In genomic region chr4:119656986-119657635, GRCh38 we compare ENCODE assay signal across 17 cellular contexts. TPM values are rescaled to one million over a fixed set of nuclear protein-coding genes. Genes with fewer than 3 reads are reported as not detected.
DNase-seq lines count a peak whose midpoint lies in the region; ATAC-seq, FAIRE-seq and TF ChIP-seq lines count a peak whose summit lies in the region.
"Had no signal": no experiment of that assay in that cellular context is flagged by ENCODE, and none has a peak within 500 bp of the region (broad histone marks: within the 10 kb centered on the region; RNA-seq: fewer than 3 reads in every experiment).

No MANE protein-coding gene starts in this region.

- H4K20me1 ChIP-seq in hepatocyte (ENCODE audit: insufficient read depth, poor library complexity, severe bottlenecking), result no peaks in the 10 kb centered on the region

- TF ChIP-seq CTCF in cardiac muscle cell (IDR thresholded peaks at IDR 0.05; ENCODE audit: low read depth, low read length) (no peak), heart left ventricle (IDR thresholded peaks at IDR 0.05) (no peak), hepatocyte (IDR thresholded peaks at IDR 0.05; ENCODE audit: poor library complexity) (no peak)

- intact Hi-C loops in heart left ventricle (cut with DNase I), result no loop called here
- intact Hi-C loops in aorta (cut with DNase I), result no loop called here

- FAIRE-seq in urothelium cell line (lab: Jason Lieb, UNC), result no peak
- FAIRE-seq: A549, GM18507 had no signal

- no peak for ATAC-seq in heart left ventricle
- ATAC-seq in aorta (ENCODE audit: low FRiP score), result no peak
- ATAC-seq in GM21423 (IDR thresholded peaks at IDR 0.05; ENCODE audit: unreplicated experiment), result no peak
- ATAC-seq: A549; CD8-positive, alpha-beta T cell had no signal

- no peak overlapping the region for H3K4me3 ChIP-seq in cardiac muscle cell
- no peak overlapping the region for H3K4me3 ChIP-seq in heart left ventricle
- H3K4me3 ChIP-seq in hepatocyte, result no peak overlapping the region
- no peak overlapping the region for H3K4me3 ChIP-seq in aorta (ENCODE audit: low read length in 2 of 2)
- H3K4me3 ChIP-seq: A549, GM23338, right atrium auricular region, testis had no signal

- H3K36me3 ChIP-seq in cardiac muscle cell, result no peaks in the 10 kb centered on the region
- no peaks in the 10 kb centered on the region for H3K36me3 ChIP-seq in heart left ventricle
- H3K36me3 ChIP-seq in hepatocyte (replicated peaks; ENCODE audit: insufficient read depth, low read depth), result no peaks in the 10 kb centered on the region
- no peaks in the 10 kb centered on the region for H3K36me3 ChIP-seq in aorta (ENCODE audit: control insufficient read depth in 1 of 2, insufficient read depth in 2 of 2, low read length in 1 of 2)
- H3K36me3 ChIP-seq: right atrium auricular region had no signal

- H3K4me1 ChIP-seq in cardiac muscle cell (ENCODE audit: low read depth), result no peaks in the 10 kb centered on the region
- peaks cover 0 to 4% (median 0%) of the 10 kb centered on the region in 12 donors for H3K4me1 ChIP-seq in heart left ventricle
- H3K4me1 ChIP-seq in hepatocyte (ENCODE audit: insufficient read depth), result peaks cover 16% of the 10 kb centered on the region
- peaks cover 0 to 5% of the 10 kb centered on the region in 2 donors for H3K4me1 ChIP-seq in aorta (ENCODE audit: control insufficient read depth in 1 of 2, insufficient read depth in 2 of 2, low read length in 2 of 2)
- H3K4me1 ChIP-seq: A549, right atrium auricular region, testis had no signal

- H2AFZ ChIP-seq in hepatocyte, result no peak overlapping the region

- H3K27me3 ChIP-seq in cardiac muscle cell (no peaks in the 10 kb centered on the region), heart left ventricle (no peaks in the 10 kb centered on the region), hepatocyte (no peaks in the 10 kb centered on the region), aorta (ENCODE audit: control insufficient read depth in 1 of 2, insufficient read depth in 2 of 2, low read length in 1 of 2) (no peaks in the 10 kb centered on the region)
- H3K27me3 ChIP-seq: right atrium auricular region, testis had no signal

- no peak for TF ChIP-seq POLR2A in heart left ventricle (IDR thresholded peaks at IDR 0.05)

- DNase-seq in cardiac muscle cell (ENCODE audit: low read depth in 1 of 2, low spot score in 1 of 2) (peak; percentile 15 to 47), heart left ventricle (no peak), astrocyte of the hippocampus (ENCODE audit: low read depth, low spot score) (peak; percentile 55), hepatocyte (ENCODE audit: low spot score) (peak; percentile 15), urothelium cell line (ENCODE audit: low spot score) (peak; percentile 30), aorta (no peak), NCI-H187 treated with DMSO at 0.1 percent for 48 hours (lab: John Stamatoyannopoulos, UW) (no peak)
- DNase-seq: amniotic stem cell; CD8-positive, alpha-beta T cell; NCI-H2171 treated with DMSO at 0.1 percent for 48 hours; stimulated activated CD4-positive, alpha-beta T cell treated with anti-CD3 and anti-CD28 coated beads, Interleukin-2, amount 100 ng/mL, for 24 hours; testis had no signal

- H3K79me2 ChIP-seq in hepatocyte, result no peaks in the 10 kb centered on the region

- H3K4me2 ChIP-seq in hepatocyte, result no peak overlapping the region
- H3K4me2 ChIP-seq: A549, GM23338 had no signal

- H3K27ac ChIP-seq in cardiac muscle cell (no peak overlapping the region), heart left ventricle (no peak overlapping the region), hepatocyte (peak overlapping the region; percentile 3), aorta (ENCODE audit: low read depth in 1 of 2, low read length in 2 of 2) (peak overlapping the region in 1 of 2 donors; percentile 43)
- H3K27ac ChIP-seq: A549, right atrium auricular region, testis had no signal

- H3K9me3 ChIP-seq in cardiac muscle cell (ENCODE audit: low read depth) (no peaks in the 10 kb centered on the region), heart left ventricle (no peaks in the 10 kb centered on the region), hepatocyte (ENCODE audit: low read depth) (no peaks in the 10 kb centered on the region), aorta (ENCODE audit: control insufficient read depth, low read length) (no peaks in the 10 kb centered on the region)
- H3K9me3 ChIP-seq: A549, right atrium auricular region, testis had no signal

- H3K9me2 ChIP-seq in hepatocyte (replicated peaks; ENCODE audit: insufficient read depth), result no peaks in the 10 kb centered on the region

RNA-seq across cellular contexts. Expression of gene PDE5A, which starts 28.5 kb away (rescaled TPM):
- total RNA-seq in cardiac muscle cell (1.1 and 2.3 TPM in 2 replicates), heart left ventricle (10 to 100 TPM in 5 of 9 donors, 1 to 10 TPM in 4; 3.8 to 20.6 (median 10.0) TPM), hepatocyte (33.2 and 35.8 TPM in 2 replicates), aorta (100 to 1,000 TPM; 196 to 343 TPM)
- polyA plus RNA-seq in cardiac muscle cell (16.6 and 19.3 TPM in 2 replicates), heart left ventricle (1 to 10 TPM; 1.6 to 2.2 TPM), hepatocyte (7.7 and 9.7 TPM in 2 replicates), aorta (10 to 100 TPM; 24.9 to 74.7 TPM)

Comparison
In these comparisons a context has a peak if more than half of its experiments do, and no peak if none do; other contexts are left out.
1. DNase-seq: peak in cardiac muscle cell (2 of 2), astrocyte of the hippocampus (single experiment), hepatocyte (single experiment) and urothelium cell line (single experiment); none in heart left ventricle (0 of 5), aorta (0 of 2) and NCI-H187 treated with DMSO at 0.1 percent for 48 hours (single experiment).